ENCODE assay signal across 32 cellular contexts in genomic region chr6:108243836-108244235, GRCh38.
"Had no signal": no experiment of that assay in that cellular context is flagged by ENCODE, and none has a peak within 500 bp of the region (broad histone marks: within the 10 kb centered on the region; RNA-seq: fewer than 3 reads in every experiment).

No MANE protein-coding gene starts in this region.

- H3K9me3 Mint-ChIP-seq: activated T-cell treated with anti-CD3 and anti-CD28 coated beads, Interleukin-2, amount 50 U/mL, for 4 hours; activated T-helper 17 cell treated with anti-CD3 and anti-CD28 coated beads, Interleukin-2, amount 50 U/mL, for 72 hours had no signal

- H3K27me3 Mint-ChIP-seq: activated B cell treated with CpG ODN at 0.5 μM for 24 hours; activated CD8-positive, alpha-beta T cell treated with anti-CD3 and anti-CD28 coated beads for 36 hours; activated naive CD8-positive, alpha-beta T cell; activated T-helper 17 cell treated with anti-CD3 and anti-CD28 coated beads, Interleukin-2, amount 50 U/mL, for 72 hours; T-helper 17 cell had no signal

- H3K36me3 ChIP-seq: brain microvascular endothelial cell had no signal

- H3K27ac ChIP-seq: brain microvascular endothelial cell, heart left ventricle, WERI-Rb-1 had no signal

- H3K27ac Mint-ChIP-seq: activated B cell treated with CpG ODN at 0.5 μM for 24 hours; activated CD8-positive, alpha-beta T cell treated with anti-CD3 and anti-CD28 coated beads for 36 hours; activated naive CD8-positive, alpha-beta T cell; activated T-helper 17 cell treated with anti-CD3 and anti-CD28 coated beads, Interleukin-2, amount 50 U/mL, for 72 hours; T-helper 17 cell; T-helper 2 cell treated with Interferon-gamma antibody and Interleukin-4, amounts not matched to agents 5 μg/mL and 100 μg/mL, for 36 hours had no signal

- DNase-seq: activated B cell treated with CpG ODN at 0.5 μM for 24 hours; activated CD4-positive, alpha-beta T cell treated with anti-CD3 and anti-CD28 coated beads for 48 hours; activated CD4-positive, alpha-beta T cell treated with anti-CD3 and anti-CD28 coated beads, Interleukin-2, amount 50 U/mL, for 1 hour; activated CD4-positive, alpha-beta T cell treated with anti-CD3 and anti-CD28 coated beads, Interleukin-2, amount 50 U/mL, for 48 hours; activated CD8-positive, alpha-beta memory T cell treated with anti-CD3 and anti-CD28 coated beads for 24 hours; activated CD8-positive, alpha-beta T cell treated with anti-CD3 and anti-CD28 coated beads for 36 hours; activated effector memory CD4-positive, alpha-beta T cell treated with Interleukin-2 at 50 U/mL for 16 hours; activated gamma-delta T cell treated with Interleukin-2 at 50 U/mL for 16 hours; activated naive CD4-positive, alpha-beta T cell treated with anti-CD3 and anti-CD28 coated beads, Interleukin-2, amount 50 U/mL, for 16 hours; activated naive CD4-positive, alpha-beta T cell treated with Interleukin-2 at 50 U/mL for 16 hours; activated T-cell treated with anti-CD3 and anti-CD28 coated beads, Interleukin-2, amount 50 U/mL, for 4 hours; amniotic stem cell; aorta; brain microvascular endothelial cell; caudate nucleus; cortex of kidney; effector CD8-positive, alpha-beta T cell; foreskin melanocyte; glutamatergic neuron; heart left ventricle; T-helper 1 cell; T-helper 17 cell; T1000; WERI-Rb-1 had no signal

- ATAC-seq: activated CD4-positive, CD25-positive, alpha-beta regulatory T cell treated with anti-CD3 and anti-CD28 coated beads, Interleukin-2, amount 50 U/mL, for 24 hours; activated CD8-positive, alpha-beta T cell treated with anti-CD3 and anti-CD28 coated beads for 36 hours; activated T-cell treated with anti-CD3 and anti-CD28 coated beads, Interleukin-2, amount 50 U/mL, for 4 hours; activated T-helper 17 cell treated with anti-CD3 and anti-CD28 coated beads, Interleukin-2, amount 50 U/mL, for 72 hours; esophagus mucosa; heart left ventricle; T-helper 17 cell had no signal

- FAIRE-seq: bronchial epithelial cell, colon, endometrium had no signal

- H3K4me3 ChIP-seq: heart left ventricle had no signal

- H3K27me3 ChIP-seq: brain microvascular endothelial cell had no signal

- H3K4me3 Mint-ChIP-seq: activated B cell treated with CpG ODN at 0.5 μM for 24 hours; activated CD8-positive, alpha-beta T cell treated with anti-CD3 and anti-CD28 coated beads for 36 hours; activated naive CD8-positive, alpha-beta T cell; activated T-cell treated with anti-CD3 and anti-CD28 coated beads, Interleukin-2, amount 50 U/mL, for 4 hours; activated T-helper 17 cell treated with anti-CD3 and anti-CD28 coated beads, Interleukin-2, amount 50 U/mL, for 72 hours; T-helper 17 cell; T-helper 2 cell treated with Interferon-gamma antibody and Interleukin-4, amounts not matched to agents 5 μg/mL and 100 μg/mL, for 36 hours had no signal
